ENCODE assay signal across 8 cellular contexts in genomic region chr2:127081826-127082633, GRCh38.
DNase-seq lines count a peak whose midpoint lies in the region; ATAC-seq and TF ChIP-seq lines count a peak whose summit lies in the region.

No MANE protein-coding gene starts in this region.

- in situ Hi-C loops in GM18951 (cut with MboI; ENCODE audit: low sequenced_read_pairs, unreplicated experiment): no loop called here

- no peak for TF ChIP-seq CTCF in fibroblast of mammary gland (conservative IDR thresholded peaks at IDR 0.05; ENCODE audit: control insufficient read depth, insufficient read depth, low read depth, low read length)

- peak; percentile 53 for ATAC-seq in HG03095 (IDR thresholded peaks at IDR 0.05; ENCODE audit: unreplicated experiment)

- DNase-seq in activated CD8-positive, alpha-beta memory T cell treated with anti-CD3 and anti-CD28 coated beads for 24 hours: peak; percentile 89
- DNase-seq in fibroblast of mammary gland (ENCODE audit: low read depth) (peak; percentile 66), NCI-H526 treated with DMSO at 0.1 percent for 48 hours (lab: John Stamatoyannopoulos, UW) (no peak), GDM1 (lab: John Stamatoyannopoulos, UW) (no peak), T1000 (lab: John Stamatoyannopoulos, UW) (no peak)
- peak; percentile 25 to 61 for DNase-seq in stimulated activated CD4-positive, alpha-beta T cell treated with anti-CD3 and anti-CD28 coated beads, Interleukin-12 subunit alpha, Interleukin-12 subunit beta, amount 100 ng/mL, for 24 hours (ENCODE audit: low read depth in 2 of 2)

- peak; percentile 61 for TF ChIP-seq POLR2A in GM18951 (IDR thresholded peaks at IDR 0.05; ENCODE audit: extremely low read depth, insufficient read depth, insufficient read length)

- no peak overlapping the region for H3K4me3 ChIP-seq in fibroblast of mammary gland (ENCODE audit: control insufficient read depth, low read depth, low read length)

Comparison
In these comparisons a context has a peak if more than half of its experiments do, and no peak if none do; other contexts are left out.
1. DNase-seq: peak in activated CD8-positive, alpha-beta memory T cell treated with anti-CD3 and anti-CD28 coated beads for 24 hours (single experiment), fibroblast of mammary gland (single experiment) and stimulated activated CD4-positive, alpha-beta T cell treated with anti-CD3 and anti-CD28 coated beads, Interleukin-12 subunit alpha, Interleukin-12 subunit beta, amount 100 ng/mL, for 24 hours (2 of 2); none in NCI-H526 treated with DMSO at 0.1 percent for 48 hours (single experiment), GDM1 (single experiment) and T1000 (single experiment).